15 cellular contexts compared by ENCODE assay signal in the genomic region with DNA sequence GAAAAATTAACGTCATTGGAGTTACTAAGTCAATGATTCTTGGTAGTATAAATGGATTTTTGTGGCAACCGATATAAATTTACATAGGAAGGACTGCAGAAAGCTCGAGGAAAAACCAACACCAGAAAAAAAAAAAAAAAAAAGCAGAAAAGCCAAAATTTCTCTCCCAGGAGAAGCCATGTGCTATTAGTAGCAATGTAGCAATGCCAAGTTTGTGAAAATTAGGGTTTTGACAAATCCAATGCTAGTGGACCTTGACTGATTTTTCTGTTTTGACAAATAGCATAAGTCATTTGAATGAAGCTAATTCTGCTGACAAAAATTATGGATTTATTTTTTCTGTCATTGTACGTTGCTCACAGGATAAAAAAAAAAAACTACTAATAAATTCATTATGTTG.
DNase-seq lines count a peak whose midpoint lies in the region; ATAC-seq and TF ChIP-seq lines count a peak whose summit lies in the region.
"Had no signal": no experiment of that assay in that cellular context is flagged by ENCODE, and none has a peak within 500 bp of the region (broad histone marks: within the 10 kb centered on the region; RNA-seq: fewer than 3 reads in every experiment).

No MANE protein-coding gene starts in this region.

- H3K27me3 ChIP-seq in heart left ventricle (no peaks in the 10 kb centered on the region), adipocyte (replicated peaks; ENCODE audit: control insufficient read depth, insufficient read depth, low read length) (no peaks in the 10 kb centered on the region), neural progenitor cell (no peaks in the 10 kb centered on the region), esophagus muscularis mucosa (no peaks in the 10 kb centered on the region)

- no peak for TF ChIP-seq CTCF in heart left ventricle (IDR thresholded peaks at IDR 0.05)
- no peak for TF ChIP-seq CTCF in neural progenitor cell (IDR thresholded peaks at IDR 0.05)
- no peak for TF ChIP-seq CTCF in esophagus muscularis mucosa (IDR thresholded peaks at IDR 0.05)

- no peaks in the 10 kb centered on the region for H3K4me1 Mint-ChIP-seq in neural progenitor cell

- H2AFZ ChIP-seq in neural progenitor cell (replicated peaks) = no peak overlapping the region

- WGBS in heart left ventricle, 4 donors = 46 to 60% (median 54%) methylated on average over 4 of the region's 4 CpGs
- WGBS in esophagus muscularis mucosa = 49% methylated on average over 4 of the region's 4 CpGs

- no peak overlapping the region for H3K27ac Mint-ChIP-seq in neural progenitor cell
- H3K27ac Mint-ChIP-seq: CD4-positive, alpha-beta memory T cell had no signal

- no peaks in the 10 kb centered on the region for H3F3A ChIP-seq in neural progenitor cell (ENCODE audit: low read depth)

- peaks cover 2% of the 10 kb centered on the region for H3K9me3 Mint-ChIP-seq in neural progenitor cell

- no peak for TF ChIP-seq EP300 in esophagus muscularis mucosa (IDR thresholded peaks at IDR 0.05)

- no peaks in the 10 kb centered on the region for H3K36me3 ChIP-seq in heart left ventricle
- H3K36me3 ChIP-seq in adipocyte (ENCODE audit: control insufficient read depth, insufficient read depth, low read length, severe bottlenecking) = no peaks in the 10 kb centered on the region
- no peaks in the 10 kb centered on the region for H3K36me3 ChIP-seq in neural progenitor cell
- no peaks in the 10 kb centered on the region for H3K36me3 ChIP-seq in esophagus muscularis mucosa

- H3K27ac ChIP-seq in heart left ventricle (no peak overlapping the region), neural progenitor cell (no peak overlapping the region), esophagus muscularis mucosa (replicated peaks in 1 of 4) (no peak overlapping the region)

- H3K4me1 ChIP-seq in heart left ventricle (peaks cover 0 to 7% (median 0%) of the 10 kb centered on the region in 12 donors), adipocyte (ENCODE audit: control insufficient read depth, insufficient read depth, low read length) (peaks cover 18% of the 10 kb centered on the region), neural progenitor cell (no peaks in the 10 kb centered on the region), esophagus muscularis mucosa (peaks cover 0 to 14% (median 0%) of the 10 kb centered on the region in 4 donors)

- TF ChIP-seq POLR2A in heart left ventricle (IDR thresholded peaks at IDR 0.05) = no peak
- no peak for TF ChIP-seq POLR2A in esophagus muscularis mucosa (IDR thresholded peaks at IDR 0.05; ENCODE audit: low read depth)

- no peaks in the 10 kb centered on the region for H3K79me2 ChIP-seq in neural progenitor cell (ENCODE audit: low read depth)

- intact Hi-C loops in Right ventricle myocardium inferior (cut with DNase I) (no loop called here), heart left ventricle (cut with DNase I) (no loop called here), left ventricle myocardium superior (cut with micrococcal nuclease) (no loop called here), esophagus muscularis mucosa (cut with DNase I) (no loop called here)

- ATAC-seq in Right ventricle myocardium inferior (peak; percentile 61), heart left ventricle (no peak), left ventricle myocardium superior (peak; percentile 62), GM19463 (IDR thresholded peaks at IDR 0.05; ENCODE audit: unreplicated experiment) (no peak)

- H3K9ac ChIP-seq in adipocyte (ENCODE audit: low read length) (peak overlapping the region; percentile 41), neural progenitor cell (no peak overlapping the region)

- H4K20me1 ChIP-seq in neural progenitor cell (ENCODE audit: low read depth) = no peaks in the 10 kb centered on the region

- no peaks in the 10 kb centered on the region for H3K27me3 Mint-ChIP-seq in neural progenitor cell (ENCODE audit: insufficient read depth, low read depth)
- H3K27me3 Mint-ChIP-seq: CD4-positive, alpha-beta memory T cell had no signal

- H3K9me3 ChIP-seq in heart left ventricle = no peaks in the 10 kb centered on the region
- H3K9me3 ChIP-seq in adipocyte (ENCODE audit: control insufficient read depth, low read length) = no peaks in the 10 kb centered on the region
- peaks cover 36% of the 10 kb centered on the region for H3K9me3 ChIP-seq in neural progenitor cell (ENCODE audit: low read depth)
- no peaks in the 10 kb centered on the region for H3K9me3 ChIP-seq in esophagus muscularis mucosa

- H3K36me3 Mint-ChIP-seq in neural progenitor cell = no peaks in the 10 kb centered on the region
- H3K36me3 Mint-ChIP-seq: CD4-positive, alpha-beta memory T cell had no signal

- H3K4me2 ChIP-seq in neural progenitor cell = no peak overlapping the region

- no peak overlapping the region for H3K4me3 Mint-ChIP-seq in neural progenitor cell
- H3K4me3 Mint-ChIP-seq: CD4-positive, alpha-beta memory T cell had no signal

- H3K4me3 ChIP-seq in heart left ventricle = no peak overlapping the region
- H3K4me3 ChIP-seq in adipocyte (ENCODE audit: low read length) = peak overlapping the region; percentile 28
- H3K4me3 ChIP-seq in neural progenitor cell = no peak overlapping the region
- H3K4me3 ChIP-seq in esophagus muscularis mucosa = no peak overlapping the region
- H3K4me3 ChIP-seq: GM12878 had no signal

- DNase-seq in Right ventricle myocardium inferior (ENCODE audit: missing footprints) (no peak), heart left ventricle (no peak), adipocyte (ENCODE audit: low read depth) (no peak), left ventricle myocardium superior (no peak), GM03348 (ENCODE audit: low spot score) (no peak), neural progenitor cell (ENCODE audit: low spot score) (no peak), esophagus muscularis mucosa (ENCODE audit: extremely low spot score) (no peak)
- DNase-seq: 8988T, DMS153, GDM1, NCI-H1436 treated with DMSO at 0.1 percent for 48 hours, NCI-H2171 had no signal

Comparison
In these comparisons a context has a peak if more than half of its experiments do, and no peak if none do; other contexts are left out.
1. ATAC-seq: peak in Right ventricle myocardium inferior (single experiment) and left ventricle myocardium superior (single experiment); none in heart left ventricle (0 of 4) and GM19463 (single experiment).